In genomic region chr20:5036828-5037227, GRCh38 we compare ENCODE assay signal across 26 cellular contexts. TPM values are rescaled to one million over a fixed set of nuclear protein-coding genes. Genes with fewer than 3 reads are reported as not detected.
DNase-seq lines count a peak whose midpoint lies in the region; ATAC-seq, FAIRE-seq and TF ChIP-seq lines count a peak whose summit lies in the region.
"Had no signal": no experiment of that assay in that cellular context is flagged by ENCODE, and none has a peak within 500 bp of the region (broad histone marks: within the 10 kb centered on the region; RNA-seq: fewer than 3 reads in every experiment).

No MANE protein-coding gene starts in this region.

- no peak overlapping the region for H3K9ac ChIP-seq in GM12878 (ENCODE audit: control insufficient read depth, insufficient read depth, low read length)
- H3K9ac ChIP-seq: BLaER1 treated with 17β-estradiol and CSF1 and Interleukin-3, amounts not matched to agents 10 nM and 100 nM had no signal

- CTCF ChIA-PET in GM12878 (lab: Yijun Ruan, JAX) = interaction anchor here (0.6 to 6.1 kb wide), 9 partner anchors 12 to 107 kb away, joined by 3 to 42 read pairs (median 4); no protein-coding TSS in a partner anchor

- in situ Hi-C loops in GM12878 (cut with MboI) = no loop called here

- peaks cover 3% of the 10 kb centered on the region; the same call in 1 of the 2 replicates for H3K4me1 ChIP-seq in GM12878 (ENCODE audit: control insufficient read depth, insufficient read depth, low read length)
- H3K4me1 ChIP-seq: BE2C, HAP-1 had no signal

- H3K79me2 ChIP-seq in GM12878 (ENCODE audit: control insufficient read depth, insufficient read depth, low read length) = no peaks in the 10 kb centered on the region

- POLR2A ChIA-PET in GM12878 (lab: Charles Lee) = interaction anchor here (0.6 to 3.3 kb wide), 9 partner anchors 12 to 375 kb away, joined by 3 to 27 read pairs (median 4); no protein-coding TSS in a partner anchor

- no TSS peak for BruUV-seq in GM12878 (replicated peaks; lab: Mats Ljungman, UMichigan)

- H3K9me3 ChIP-seq in GM12878 (replicated peaks; ENCODE audit: control insufficient read depth, insufficient read depth, low read length) = no peaks in the 10 kb centered on the region
- H3K9me3 ChIP-seq: A549; BE2C; BLaER1 treated with 17β-estradiol and CSF1 and Interleukin-3, amounts not matched to agents 10 nM and 100 nM; HAP-1 had no signal

- no peak for TF ChIP-seq POLR2A in GM12891 (IDR thresholded peaks at IDR 0.05; ENCODE audit: low read depth, low read length)
- no peak for TF ChIP-seq POLR2A in GM12878 (IDR thresholded peaks at IDR 0.05; ENCODE audit: low read depth, low read length)

- WGBS in GM12878 (ENCODE audit: insufficient coverage, insufficient replicate concordance, low lambda C conversion rate, missing lambda C conversion rate) = 60% methylated on average over 2 of the region's 2 CpGs

- no peaks in the 10 kb centered on the region for H3K36me3 ChIP-seq in GM12878 (ENCODE audit: control insufficient read depth in 2 of 2, insufficient read depth in 2 of 2, low read length in 1 of 2)
- H3K36me3 ChIP-seq: BE2C; BLaER1 treated with 17β-estradiol and CSF1 and Interleukin-3, amounts not matched to agents 10 nM and 100 nM; HAP-1 had no signal

- TF ChIP-seq RAD21 in GM12878 (IDR thresholded peaks at IDR 0.05; ENCODE audit: insufficient read depth, low read depth, low read length) = no peak

- FAIRE-seq in GM12891 (lab: Jason Lieb, UNC) (no peak), GM12878 (lab: Jason Lieb, UNC) (no peak)
- FAIRE-seq: A549, D721Med, GM19239, H54 had no signal

- peak; percentile 24 for ATAC-seq in GM12878
- no peak for ATAC-seq in GM21360 (IDR thresholded peaks at IDR 0.05; ENCODE audit: unreplicated experiment)
- ATAC-seq: A549 had no signal

- intact Hi-C loops in GM12878 (cut with micrococcal nuclease; ENCODE audit: unreplicated experiment) = loop anchor here (5.0 kb wide), 1 partner anchor 65 kb away; no protein-coding TSS in a partner anchor

- peak; percentile 36 for DNase-seq in GM10266 (ENCODE audit: extremely low spot score)
- DNase-seq in GM12891 (ENCODE audit: insufficient read length, low spot score) = no peak
- DNase-seq in GM20000 (ENCODE audit: low spot score) = peak; percentile 31
- no peak for DNase-seq in GM12878 (ENCODE audit: low read depth, low spot score)
- DNase-seq in NOMO-1 (lab: John Stamatoyannopoulos, UW; ENCODE audit: unreplicated experiment in 2 of 2) = no peak
- no peak for DNase-seq in NCI-H1436 (lab: John Stamatoyannopoulos, UW)
- no peak for DNase-seq in stimulated activated CD4-positive, alpha-beta T cell treated with anti-CD3 and anti-CD28 coated beads, Interleukin-15, amount 100 ng/mL, for 24 hours
- DNase-seq: 8988T; ACHN; AML-193; BE2C; CD4-positive, alpha-beta T cell; CD8-positive, alpha-beta memory T cell; DMS 273 treated with DMSO at 0.1 percent for 48 hours; DMS79; EL; GDM1; GOT3; HFFc6 had no signal

- no peak overlapping the region for H3K27ac ChIP-seq in GM12878 (ENCODE audit: control insufficient read depth, insufficient read depth)
- H3K27ac ChIP-seq: A549; BLaER1 treated with 17β-estradiol and CSF1 and Interleukin-3, amounts not matched to agents 10 nM and 100 nM had no signal

- H4K20me1 ChIP-seq in GM12878 (ENCODE audit: control insufficient read depth, insufficient read depth) = no peaks in the 10 kb centered on the region
- H4K20me1 ChIP-seq: BLaER1 treated with 17β-estradiol and CSF1 and Interleukin-3, amounts not matched to agents 10 nM and 100 nM had no signal

- RAD21 ChIA-PET in GM12878 (lab: Charles Lee; ENCODE audit: unreplicated experiment) = interaction anchor here (0.7 to 3.5 kb wide), 16 partner anchors 10 to 94 kb away, joined by 3 to 15 read pairs (median 4); partner anchors contain the start of gene CDS2

- SMC1A ChIA-PET in GM12878 (lab: Charles Lee; ENCODE audit: uncharacterized antibody, unreplicated experiment) = interaction anchor here (0.6 to 10.3 kb wide), 19 partner anchors 12 to 793 kb away, joined by 3 to 83 read pairs (median 5); no protein-coding TSS in a partner anchor

- no peaks in the 10 kb centered on the region; a peak in 1 of 4 replicates for H3K27me3 ChIP-seq in GM12878 (replicated peaks in 1 of 2; ENCODE audit: control insufficient read depth in 2 of 2, insufficient read depth in 2 of 2, low read length in 1 of 2)
- H3K27me3 ChIP-seq: BLaER1 treated with 17β-estradiol and CSF1 and Interleukin-3, amounts not matched to agents 10 nM and 100 nM had no signal

- H2AFZ ChIP-seq in GM12878 (ENCODE audit: control insufficient read depth, low read depth, low read length) = no peak overlapping the region

- H3K4me2 ChIP-seq in GM12878 (ENCODE audit: control insufficient read depth, insufficient read depth) = peak overlapping the region; percentile 22; the same call in 1 of the 2 replicates
- H3K4me2 ChIP-seq: A549; BLaER1 treated with 17β-estradiol and CSF1 and Interleukin-3, amounts not matched to agents 10 nM and 100 nM had no signal

- H3K4me3 ChIP-seq in GM12878 = no peak overlapping the region
- H3K4me3 ChIP-seq: A549; BLaER1 treated with 17β-estradiol and CSF1 and Interleukin-3, amounts not matched to agents 10 nM and 100 nM; HAP-1 had no signal

- no peak for TF ChIP-seq EP300 in GM12878 (IDR thresholded peaks at IDR 0.05; ENCODE audit: borderline replicate concordance in 1 of 2, control insufficient read depth in 1 of 2, low read depth in 2 of 2, low read length in 2 of 2)

- no peak for TF ChIP-seq CTCF in GM10266 (IDR thresholded peaks at IDR 0.05; ENCODE audit: control insufficient read depth, insufficient read depth, low read depth, missing control alignments)
- no peak for TF ChIP-seq CTCF in GM20000 (IDR thresholded peaks at IDR 0.05; ENCODE audit: extremely low read depth, missing control alignments)
- TF ChIP-seq CTCF in GM12878 (IDR thresholded peaks at IDR 0.05 in 2 of 3, conservative IDR thresholded peaks at IDR 0.05 in 1 of 3; ENCODE audit: control insufficient read depth in 2 of 3, extremely low read depth in 1 of 3, insufficient read depth in 1 of 3, low read depth in 3 of 3, low read length in 3 of 3) = no peak

TF ChIP-seq in GM12891, 5 proteins besides CTCF, POLR2A, EP300 and RAD21:
- TF ChIP-seq POLR2AphosphoS5 (IDR thresholded peaks at IDR 0.05; ENCODE audit: low read depth, low read length) = no peak
- no peak for TF ChIP-seq TAF1 (IDR thresholded peaks at IDR 0.05; ENCODE audit: low read depth, low read length)
- TF ChIP-seq SPI1 (IDR thresholded peaks at IDR 0.05; ENCODE audit: low read depth, low read length) = peak; percentile 10; the same call in 1 of the 2 replicates

TF ChIP-seq in GM12878, 131 proteins besides CTCF, POLR2A, EP300 and RAD21 (continues in another document):
- TF ChIP-seq KDM1A (IDR thresholded peaks at IDR 0.05; ENCODE audit: borderline replicate concordance) = no peak
- peak in 1 of 2 experiments; percentile 14; a peak in 1 of 4 replicates for TF ChIP-seq IKZF2 (IDR thresholded peaks at IDR 0.05)
- peak; percentile 19; the same call in 1 of the 2 replicates for TF ChIP-seq ZNF687 (IDR thresholded peaks at IDR 0.05)
- 0 out of 2 replicates have a peak, but pooled peaks have one; percentile 71 for TF ChIP-seq NBN (IDR thresholded peaks at IDR 0.05)
- 0 out of 2 replicates have a peak, but pooled peaks have one; percentile 22 for TF ChIP-seq NFIC (IDR thresholded peaks at IDR 0.05; ENCODE audit: low read depth, low read length)

RNA-seq across cellular contexts. Expression of gene SLC23A2, which starts 35.5 kb away (rescaled TPM):
- 9.8 TPM for polyA plus RNA-seq in GM12891 (2012; ENCODE audit: low read depth, missing spikeins)
- total RNA-seq in GM12878 (2013; cell fraction: nucleolus; rRNA removed) = 293 and 316 TPM in 2 replicates
- total RNA-seq in GM12878 (2014; rRNA removed) (42.6 and 44.8 TPM in 2 replicates), GM12878 (2014; rRNA removed; fragmentation: Illumina TruSeq; extraction: Trizol) (28.3 and 29.4 TPM in 2 replicates), GM12878 (2021) (51.7 and 56.1 TPM in 2 replicates)
- polyA plus RNA-seq in GM12878 (2011; ENCODE audit: low read depth) = 11.1 TPM
- polyA plus RNA-seq in GM12878 (2011; rRNA removed) (28.5 and 38.9 TPM in 2 replicates), GM12878 (2014; fragmentation: Illumina TruSeq; extraction: Trizol) (46.2 and 46.3 TPM in 2 replicates), GM12878 (2014; fragmentation: Nextera tagmentation; extraction: Ambion mirVana) (1 to 10 TPM; 4.4 to 5.9 TPM), GM12878 (2014; rRNA removed) (39.3 and 44.0 TPM in 2 replicates), GM12878 (2016; fragmentation: Nextera tagmentation; extraction: Ambion mirVana) (10 to 100 TPM; 29.3 to 32.2 TPM)
- polyA plus RNA-seq in GM12878 (2011; cell fraction: cytosol; rRNA removed) = 31.9 and 39.7 TPM in 2 replicates
- polyA plus RNA-seq in GM12878 (2011; cell fraction: nucleus; rRNA removed) = 84.7 and 104 TPM in 2 replicates
- 12.0 and 13.0 TPM in 2 replicates for polyA plus RNA-seq in GM12878 (2012)
- polyA minus RNA-seq in GM12878 (2011; rRNA and poly(A)+ RNA removed) = 58.9 and 61.7 TPM in 2 replicates
- 13.8 and 14.7 TPM in 2 replicates for polyA minus RNA-seq in GM12878 (2011; cell fraction: cytosol; rRNA and poly(A)+ RNA removed)
- 42.1 and 54.6 TPM in 2 replicates for polyA minus RNA-seq in GM12878 (2011; cell fraction: nucleus; rRNA and poly(A)+ RNA removed)

Comparison
In these comparisons a context has a peak if more than half of its experiments do, and no peak if none do; other contexts are left out.
1. DNase-seq: peak in GM10266 (single experiment) and GM20000 (single experiment); none in GM12891 (single experiment), GM12878 (single experiment), NOMO-1 (0 of 2), NCI-H1436 (single experiment) and stimulated activated CD4-positive, alpha-beta T cell treated with anti-CD3 and anti-CD28 coated beads, Interleukin-15, amount 100 ng/mL, for 24 hours (single experiment).